Comparison of ENCODE assay signal across 8 cellular contexts in the genomic region with DNA sequence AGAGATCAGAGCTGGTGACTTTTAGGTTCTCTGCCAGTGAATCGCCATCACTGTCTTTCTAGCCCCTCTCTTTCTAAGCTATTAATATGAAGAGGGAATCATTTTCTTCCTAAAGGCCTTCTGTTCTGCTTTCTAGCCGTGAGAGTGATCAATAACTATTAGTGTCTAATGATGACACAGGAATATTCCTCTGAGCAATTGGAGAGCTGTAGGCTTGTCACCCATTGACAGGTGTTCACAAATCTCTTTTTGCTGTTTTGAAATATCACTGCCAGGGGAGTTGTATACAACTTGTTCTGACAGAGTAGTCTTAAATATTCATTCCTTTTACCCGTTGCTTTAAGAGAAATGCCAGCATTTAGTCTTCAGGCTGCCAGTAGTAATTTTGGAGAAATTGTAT. TPM values are rescaled to one million over a fixed set of nuclear protein-coding genes. Genes with fewer than 3 reads are reported as not detected.
"Had no signal": no experiment of that assay in that cellular context is flagged by ENCODE, and none has a peak within 500 bp of the region (broad histone marks: within the 10 kb centered on the region; RNA-seq: fewer than 3 reads in every experiment).

No MANE protein-coding gene starts in this region.

- H3K9me3 ChIP-seq: HAP-1 had no signal

- H3K4me3 ChIP-seq: GM23248, HAP-1, K562 had no signal

- H3K4me3 Mint-ChIP-seq: HFFc6 had no signal

- H3K27ac ChIP-seq: GM23248 had no signal

- H3K9me3 Mint-ChIP-seq: HFFc6 had no signal

- H3K9ac ChIP-seq: GM23248 had no signal

- H3K27ac Mint-ChIP-seq: HFFc6 had no signal

- H2AFZ ChIP-seq: GM23248 had no signal

- DNase-seq: GM23248, GOT3, H7, HFFc6, IMR-90 had no signal

- ATAC-seq: HCT116, K562 had no signal

- H3K36me3 ChIP-seq: HAP-1 had no signal

RNA-seq across cellular contexts. Expression of a gene that starts 13.9 kb away (rescaled TPM):
- polyA plus RNA-seq: GM23248 had no signal
